In the genomic region with DNA sequence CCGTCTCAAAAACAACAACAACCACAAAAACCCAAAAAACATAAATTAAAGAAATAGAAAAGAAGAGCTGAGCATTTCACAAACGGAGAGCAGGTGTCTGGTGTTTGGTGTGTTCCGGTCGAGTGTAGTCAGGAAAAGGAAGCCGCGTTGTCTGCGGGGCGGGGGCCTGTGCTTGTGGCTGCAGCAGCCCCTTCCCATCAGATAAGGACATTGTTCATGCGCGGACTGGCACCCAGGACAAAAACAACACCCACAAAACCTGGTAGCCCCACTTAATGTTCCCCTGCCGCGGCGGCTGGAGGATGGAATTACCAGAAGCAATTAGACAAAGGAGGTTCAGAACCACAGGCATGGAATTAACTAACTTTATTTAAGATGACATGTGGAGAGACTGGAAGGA, we compare ENCODE assay signal across 38 cellular contexts. TPM values are rescaled to one million over a fixed set of nuclear protein-coding genes. Genes with fewer than 3 reads are reported as not detected.
DNase-seq lines count a peak whose midpoint lies in the region; ATAC-seq, FAIRE-seq and TF ChIP-seq lines count a peak whose summit lies in the region.
"Had no signal": no experiment of that assay in that cellular context is flagged by ENCODE, and none has a peak within 500 bp of the region (broad histone marks: within the 10 kb centered on the region; RNA-seq: fewer than 3 reads in every experiment).

No MANE protein-coding gene starts in this region.

- no peaks in the 10 kb centered on the region for H3K36me3 Mint-ChIP-seq in Caco-2 (ENCODE audit: insufficient read depth, unreplicated experiment)
- H3K36me3 Mint-ChIP-seq: CD14-positive monocyte had no signal

- peaks cover 76% of the 10 kb centered on the region for H3K4me1 ChIP-seq in BLaER1
- H3K4me1 ChIP-seq in Caco-2, result peaks cover 27% of the 10 kb centered on the region
- H3K4me1 ChIP-seq in kidney (ENCODE audit: control insufficient read depth in 1 of 2, insufficient read depth in 1 of 2, low read depth in 1 of 2, low read length in 2 of 2), result peaks cover 0 to 1% of the 10 kb centered on the region in 2 donors
- no peaks in the 10 kb centered on the region for H3K4me1 ChIP-seq in osteoblast (ENCODE audit: insufficient read depth, low read length)
- H3K4me1 ChIP-seq: colonic mucosa, heart left ventricle, SJSA1 had no signal

- H3K27ac ChIP-seq in BLaER1 (no peak overlapping the region), kidney (ENCODE audit: low read depth in 2 of 2, low read length in 2 of 2) (no peak overlapping the region), osteoblast (ENCODE audit: low read depth, low read length) (no peak overlapping the region)
- H3K27ac ChIP-seq: colonic mucosa, heart left ventricle, KMS-11, SJSA1 had no signal

- TF ChIP-seq CTCF in Caco-2 (IDR thresholded peaks at IDR 0.05; ENCODE audit: insufficient read depth in 1 of 2, low read depth in 1 of 2, low read length in 1 of 2, severe bottlenecking in 1 of 2, unreplicated experiment in 1 of 2) (no peak), kidney (IDR thresholded peaks at IDR 0.05; ENCODE audit: borderline replicate concordance, extremely low read depth, insufficient read depth) (no peak), osteoblast (IDR thresholded peaks at IDR 0.05; ENCODE audit: extremely low read depth, low read depth, low read length) (no peak)

- H3K27ac Mint-ChIP-seq in Caco-2 (ENCODE audit: unreplicated experiment), result peak overlapping the region; percentile 42

- H3K4me3 Mint-ChIP-seq in Caco-2 (ENCODE audit: unreplicated experiment), result no peak overlapping the region
- H3K4me3 Mint-ChIP-seq: effector memory CD8-positive, alpha-beta T cell had no signal

- peaks cover 35% of the 10 kb centered on the region for H3K4me1 Mint-ChIP-seq in Caco-2 (ENCODE audit: low read depth, unreplicated experiment)

- H3K79me2 ChIP-seq in osteoblast (ENCODE audit: insufficient read depth, low read length), result no peaks in the 10 kb centered on the region

- H3K9me3 ChIP-seq in BLaER1, result no peaks in the 10 kb centered on the region
- no peaks in the 10 kb centered on the region for H3K9me3 ChIP-seq in Caco-2
- no peaks in the 10 kb centered on the region for H3K9me3 ChIP-seq in kidney (ENCODE audit: control insufficient read depth in 1 of 2, low read length in 2 of 2)
- no peaks in the 10 kb centered on the region for H3K9me3 ChIP-seq in osteoblast (ENCODE audit: low read depth, low read length)
- H3K9me3 ChIP-seq: colonic mucosa, heart left ventricle, SJSA1 had no signal

- peak in 1 of 2 experiments; percentile 18 for DNase-seq in Caco-2
- DNase-seq in kidney, result peak; percentile 35
- peak; percentile 41 for DNase-seq in osteoblast (ENCODE audit: insufficient read length, low spot score, missing footprints)
- DNase-seq in Kasumi-1 (lab: John Stamatoyannopoulos, UW), result no peak
- DNase-seq in NCI-H446 treated with DMSO at 0.1 percent for 48 hours (lab: John Stamatoyannopoulos, UW), result no peak
- DNase-seq: activated CD4-positive, alpha-beta T cell treated with anti-CD3 and anti-CD28 coated beads for 4 hours; activated CD8-positive, alpha-beta memory T cell treated with anti-CD3 and anti-CD28 coated beads for 24 hours; activated naive CD4-positive, alpha-beta T cell treated with Interleukin-2 at 50 U/mL for 16 hours; anterior cingulate cortex; colonic mucosa; effector memory CD8-positive, alpha-beta T cell; foreskin fibroblast; left cardiac atrium; mesenchymal stem cell; NCI-H1417 treated with DMSO at 0.1 percent for 48 hours; NCI-H2081 treated with DMSO at 0.1 percent for 48 hours; NCI-H345; NCI-H82; retina; RPMI8226; stimulated activated CD4-positive, alpha-beta T cell treated with anti-CD3 and anti-CD28 coated beads, Interleukin-2, amount 100 ng/mL, for 24 hours; trophoblast cell had no signal

- no peaks in the 10 kb centered on the region for H3K36me3 ChIP-seq in BLaER1
- no peaks in the 10 kb centered on the region for H3K36me3 ChIP-seq in Caco-2 (ENCODE audit: control insufficient read depth, insufficient read depth, low read length)
- no peaks in the 10 kb centered on the region for H3K36me3 ChIP-seq in kidney (ENCODE audit: control insufficient read depth in 1 of 2, insufficient read depth in 2 of 2, low read length in 2 of 2)
- no peaks in the 10 kb centered on the region for H3K36me3 ChIP-seq in osteoblast (ENCODE audit: insufficient read depth, low read length)
- H3K36me3 ChIP-seq: colonic mucosa, heart left ventricle, SJSA1 had no signal

- CTCF ChIA-PET in Caco-2 (lab: Charles Lee), result interaction anchor here (1.1 kb wide), 1 partner anchor 34 kb away, joined by 4 read pairs; no protein-coding TSS in a partner anchor

- no peak overlapping the region for H2AFZ ChIP-seq in osteoblast (ENCODE audit: low read length)

- H3K27me3 Mint-ChIP-seq in Caco-2 (ENCODE audit: insufficient read depth, unreplicated experiment), result no peaks in the 10 kb centered on the region

- H3K4me3 ChIP-seq in BLaER1, result no peak overlapping the region
- H3K4me3 ChIP-seq in Caco-2 (ENCODE audit: low read depth, low read length), result no peak overlapping the region
- H3K4me3 ChIP-seq in kidney (ENCODE audit: low read length in 2 of 2), result no peak overlapping the region
- no peak overlapping the region for H3K4me3 ChIP-seq in osteoblast (ENCODE audit: insufficient read depth, low read length)
- H3K4me3 ChIP-seq: colonic mucosa, heart left ventricle, SJSA1, smooth muscle cell had no signal

- no peaks in the 10 kb centered on the region for H3K9me3 Mint-ChIP-seq in Caco-2 (ENCODE audit: unreplicated experiment)
- H3K9me3 Mint-ChIP-seq: effector memory CD8-positive, alpha-beta T cell had no signal

- peaks cover 7% of the 10 kb centered on the region; the same call in 1 of the 2 replicates for H3K27me3 ChIP-seq in BLaER1
- no peaks in the 10 kb centered on the region for H3K27me3 ChIP-seq in Caco-2 (replicated peaks; ENCODE audit: control insufficient read depth, insufficient read depth, low read length)
- peaks cover 14% of the 10 kb centered on the region for H3K27me3 ChIP-seq in osteoblast (ENCODE audit: insufficient read depth, low read length)
- H3K27me3 ChIP-seq: colonic mucosa, SJSA1 had no signal

- peak overlapping the region; percentile 79 for H3K4me2 ChIP-seq in BLaER1
- no peak overlapping the region for H3K4me2 ChIP-seq in osteoblast (ENCODE audit: insufficient read depth, low read length)
- H3K4me2 ChIP-seq: KMS-11, smooth muscle cell had no signal

- no peak for FAIRE-seq in kidney (lab: Jason Lieb, UNC)
- FAIRE-seq: bronchial epithelial cell, D721Med, TTC549 had no signal

- H4K20me1 ChIP-seq in BLaER1 (no peaks in the 10 kb centered on the region), osteoblast (ENCODE audit: insufficient read depth, low read length) (no peaks in the 10 kb centered on the region)

- no peak overlapping the region for H3K9ac ChIP-seq in BLaER1
- no peak overlapping the region for H3K9ac ChIP-seq in kidney (ENCODE audit: low read length in 2 of 2)
- H3K9ac ChIP-seq: KMS-11 had no signal

- intact Hi-C loops in Caco-2 (cut with micrococcal nuclease; ENCODE audit: unreplicated experiment), result no loop called here
- intact Hi-C loops in kidney (cut with DNase I), result loop anchor here (10.0 kb wide), 1 partner anchor 495 kb away; no protein-coding TSS in a partner anchor

- ATAC-seq in HG02678 (IDR thresholded peaks at IDR 0.05; ENCODE audit: unreplicated experiment), result no peak
- ATAC-seq: effector memory CD8-positive, alpha-beta T cell; esophagus mucosa; HCT116; heart left ventricle; left cardiac atrium had no signal

- POLR2A ChIA-PET in Caco-2 (lab: Charles Lee), result no interaction called here

- no TSS peak for BruUV-seq in Caco-2 (replicated peaks; lab: Mats Ljungman, UMichigan)

RNA-seq across cellular contexts. Expression of gene KRTAP5-5, which starts 29.9 kb away (rescaled TPM):
- total RNA-seq in Caco-2 (2022), result not detected in 2 replicates
- not detected for total RNA-seq in kidney
- polyA plus RNA-seq in kidney (ENCODE audit: insufficient read depth, low read depth, low replicate concordance), result not detected
- total RNA-seq in osteoblast, result not detected in 2 replicates
- total RNA-seq: bronchial epithelial cell; colonic mucosa; esophagus mucosa; heart left ventricle; left cardiac atrium; myocyte; omental fat pad; SJSA1; smooth muscle cell; T-helper 1 cell treated with Interleukin-12 subunit alpha and Interleukin-12 subunit beta and Interleukin-4 antibody, amounts not matched to agents 30 ng/mL and 1 ng/mL, for 36 hours had no signal
- polyA plus RNA-seq: AG04450, CD14-positive monocyte, heart left ventricle, smooth muscle cell had no signal

RNA-seq across cellular contexts. Expression of gene KRTAP5-6, which starts 37.5 kb away (rescaled TPM):
- total RNA-seq in Caco-2 (2022), result not detected in 2 replicates
- not detected for total RNA-seq in kidney
- polyA plus RNA-seq in kidney (ENCODE audit: insufficient read depth, low read depth, low replicate concordance), result not detected
- not detected in 2 replicates for total RNA-seq in osteoblast
- total RNA-seq: bronchial epithelial cell; colonic mucosa; esophagus mucosa; heart left ventricle; left cardiac atrium; myocyte; omental fat pad; SJSA1; smooth muscle cell; T-helper 1 cell treated with Interleukin-12 subunit alpha and Interleukin-12 subunit beta and Interleukin-4 antibody, amounts not matched to agents 30 ng/mL and 1 ng/mL, for 36 hours had no signal
- polyA plus RNA-seq: AG04450, CD14-positive monocyte, heart left ventricle, smooth muscle cell had no signal

RNA-seq across cellular contexts. Expression of gene KRTAP5-4, which starts 37.5 kb away (rescaled TPM):
- total RNA-seq in Caco-2 (2022) (not detected in 2 replicates), kidney (not detected), osteoblast (not detected in 2 replicates)
- not detected for polyA plus RNA-seq in kidney (ENCODE audit: insufficient read depth, low read depth, low replicate concordance)
- total RNA-seq: bronchial epithelial cell; colonic mucosa; esophagus mucosa; heart left ventricle; left cardiac atrium; myocyte; omental fat pad; SJSA1; smooth muscle cell; T-helper 1 cell treated with Interleukin-12 subunit alpha and Interleukin-12 subunit beta and Interleukin-4 antibody, amounts not matched to agents 30 ng/mL and 1 ng/mL, for 36 hours had no signal
- polyA plus RNA-seq: AG04450, CD14-positive monocyte, heart left ventricle, smooth muscle cell had no signal

RNA-seq across cellular contexts. Expression of gene KRTAP5-3, which starts 51.2 kb away (rescaled TPM):
- not detected in 2 replicates for total RNA-seq in Caco-2 (2022)
- not detected for total RNA-seq in kidney
- not detected for polyA plus RNA-seq in kidney (ENCODE audit: insufficient read depth, low read depth, low replicate concordance)
- not detected in 2 replicates for total RNA-seq in osteoblast
- total RNA-seq: bronchial epithelial cell; colonic mucosa; esophagus mucosa; heart left ventricle; left cardiac atrium; myocyte; omental fat pad; SJSA1; smooth muscle cell; T-helper 1 cell treated with Interleukin-12 subunit alpha and Interleukin-12 subunit beta and Interleukin-4 antibody, amounts not matched to agents 30 ng/mL and 1 ng/mL, for 36 hours had no signal
- polyA plus RNA-seq: AG04450, CD14-positive monocyte, heart left ventricle, smooth muscle cell had no signal

Comparison
In these comparisons a context has a peak if more than half of its experiments do, and no peak if none do; other contexts are left out.
1. DNase-seq: peak in kidney (single experiment) and osteoblast (single experiment); none in Kasumi-1 (0 of 2) and NCI-H446 treated with DMSO at 0.1 percent for 48 hours (single experiment).